ENCODE assay signal across 22 cellular contexts in genomic region chr7:116691664-116692063, GRCh38. TPM values are rescaled to one million over a fixed set of nuclear protein-coding genes. Genes with fewer than 3 reads are reported as not detected.
DNase-seq lines count a peak whose midpoint lies in the region; ATAC-seq, FAIRE-seq and TF ChIP-seq lines count a peak whose summit lies in the region.
"Had no signal": no experiment of that assay in that cellular context is flagged by ENCODE, and none has a peak within 500 bp of the region (broad histone marks: within the 10 kb centered on the region; RNA-seq: fewer than 3 reads in every experiment).

No MANE protein-coding gene starts in this region.

- H3K4me2 ChIP-seq in K562 (ENCODE audit: insufficient read depth, low read length), result no peak overlapping the region

- H3K36me3 ChIP-seq in cardiac muscle cell, result no peaks in the 10 kb centered on the region
- no peaks in the 10 kb centered on the region for H3K36me3 ChIP-seq in right atrium auricular region
- H3K36me3 ChIP-seq in K562 (ENCODE audit: control insufficient read depth, insufficient read depth, low read length), result no peaks in the 10 kb centered on the region
- H3K36me3 ChIP-seq in small intestine (ENCODE audit: control insufficient read depth in 2 of 2, insufficient read depth in 2 of 2, low read length in 2 of 2), result no peaks in the 10 kb centered on the region
- H3K36me3 ChIP-seq: upper lobe of right lung had no signal

- no peaks in the 10 kb centered on the region for H3K9me3 ChIP-seq in cardiac muscle cell (ENCODE audit: low read depth)
- H3K9me3 ChIP-seq in right atrium auricular region, result no peaks in the 10 kb centered on the region
- no peaks in the 10 kb centered on the region for H3K9me3 ChIP-seq in K562 (replicated peaks; ENCODE audit: control insufficient read depth, insufficient read depth, low read depth, low read length)
- no peaks in the 10 kb centered on the region for H3K9me3 ChIP-seq in small intestine (ENCODE audit: control insufficient read depth, low read depth)
- H3K9me3 ChIP-seq: upper lobe of right lung had no signal

- 1% methylated on average over 3 of the region's 3 CpGs for WGBS in K562 (ENCODE audit: insufficient coverage, low coverage, missing lambda C conversion rate)
- WGBS in small intestine, 3 donors, result 81 to 93% (median 83%) methylated on average over 3 of the region's 3 CpGs

- no peak overlapping the region for H2AFZ ChIP-seq in K562 (ENCODE audit: low read depth, low read length)

- no peak for TF ChIP-seq POLR2A in K562 (conservative IDR thresholded peaks at IDR 0.05)

- no peak for TF ChIP-seq CTCF in cardiac muscle cell (IDR thresholded peaks at IDR 0.05; ENCODE audit: low read depth, low read length)
- TF ChIP-seq CTCF in right atrium auricular region (IDR thresholded peaks at IDR 0.05), result no peak
- TF ChIP-seq CTCF in K562 (IDR thresholded peaks at IDR 0.05 in 2 of 3, conservative IDR thresholded peaks at IDR 0.05 in 1 of 3; ENCODE audit: insufficient read depth in 2 of 3, low read depth in 1 of 3, low read length in 3 of 3), result no peak
- no peak for TF ChIP-seq CTCF in D721Med (IDR thresholded peaks at IDR 0.05; ENCODE audit: insufficient read depth, missing control alignments)

- no peaks in the 10 kb centered on the region for H3K9me1 ChIP-seq in K562 (ENCODE audit: control insufficient read depth, insufficient read depth, low read length)

- H3K79me2 ChIP-seq in K562 (ENCODE audit: control insufficient read depth, insufficient read depth, low read length), result no peaks in the 10 kb centered on the region

- FAIRE-seq in K562 (lab: Jason Lieb, UNC), result no peak
- no peak for FAIRE-seq in small intestine (lab: Jason Lieb, UNC)
- FAIRE-seq in D721Med (lab: Jason Lieb, UNC), result no peak
- FAIRE-seq: A204.1, G401.6, GM12892, islet of Langerhans had no signal

- CTCF ChIA-PET in K562 (lab: Yijun Ruan, JAX; ENCODE audit: low intra/inter-chr PET ratio), result no interaction called here

- H4K20me1 ChIP-seq in K562 (replicated peaks; ENCODE audit: control insufficient read depth, insufficient read depth, low read length), result no peaks in the 10 kb centered on the region

- BruUV-seq in K562 (replicated peaks; lab: Mats Ljungman, UMichigan), result no TSS peak

- H3K4me1 ChIP-seq in cardiac muscle cell (ENCODE audit: low read depth) (peaks cover 11% of the 10 kb centered on the region), right atrium auricular region (peaks cover 0 to 10% of the 10 kb centered on the region in 2 donors), K562 (replicated peaks in 1 of 2; ENCODE audit: control insufficient read depth in 2 of 2, insufficient read depth in 2 of 2, low read length in 2 of 2) (no peaks in the 10 kb centered on the region), small intestine (ENCODE audit: control insufficient read depth in 2 of 2, insufficient read depth in 1 of 2, low read depth in 1 of 2, low read length in 1 of 2) (peaks cover 2% of the 10 kb centered on the region in 2 donors)

- ATAC-seq in K562 (peak; percentile 64), HG03460 (IDR thresholded peaks at IDR 0.05; ENCODE audit: unreplicated experiment) (no peak)
- ATAC-seq: activated T-cell treated with anti-CD3 and anti-CD28 coated beads, Interleukin-2, amount 50 U/mL, for 72 hours; stimulated activated memory B cell treated with anti-CD40 and anti-IgM and Interleukin-4, amounts not matched to agents 10 μg/mL and 1 μg/mL and 100 μg/mL, for 72 hours; upper lobe of right lung had no signal

- intact Hi-C loops in K562 (cut with micrococcal nuclease), result no loop called here

- TF ChIP-seq RAD21 in K562 (CRISPR knock-in tag; conservative IDR thresholded peaks at IDR 0.05 in 1 of 2, IDR thresholded peaks at IDR 0.05 in 1 of 2), result no peak

- DNase-seq in cardiac muscle cell (ENCODE audit: low read depth in 1 of 2, low spot score in 1 of 2) (peak; percentile 40 to 47), right atrium auricular region (ENCODE audit: low spot score) (no peak), K562 (ENCODE audit: extremely low read depth in 1 of 4, low spot score in 3 of 4) (no peak), kidney tubule cell (ENCODE audit: low spot score) (peak; percentile 58), small intestine (no peak), cerebellar nuclear complex (lab: John Stamatoyannopoulos, UW) (no peak), D721Med (ENCODE audit: insufficient read length, low spot score) (no peak)
- DNase-seq: activated CD4-positive, alpha-beta memory T cell treated with anti-CD3 and anti-CD28 coated beads for 36 hours; activated T-cell treated with anti-CD3 and anti-CD28 coated beads, Interleukin-2, amount 50 U/mL, for 72 hours; CD4-positive, CD25-positive, alpha-beta regulatory T cell; H9; Kasumi-1; NCI-H1694; NCI-H446 treated with DMSO at 0.1 percent for 48 hours; OCI-M1; upper lobe of right lung had no signal

- H3K27me3 ChIP-seq in cardiac muscle cell, result peaks cover 10% of the 10 kb centered on the region
- no peaks in the 10 kb centered on the region for H3K27me3 ChIP-seq in right atrium auricular region
- peaks cover 0 to 7% of the 10 kb centered on the region in 2 experiments; a peak in 3 of 5 replicates for H3K27me3 ChIP-seq in K562 (ENCODE audit: control insufficient read depth in 2 of 2, insufficient read depth in 2 of 2, low read length in 2 of 2)
- no peaks in the 10 kb centered on the region for H3K27me3 ChIP-seq in small intestine (ENCODE audit: control insufficient read depth in 2 of 2, insufficient read depth in 2 of 2, low read length in 2 of 2)
- H3K27me3 ChIP-seq: upper lobe of right lung had no signal

- in situ Hi-C loops in K562 (cut with MboI), result no loop called here

- no peak for TF ChIP-seq EP300 in K562 (IDR thresholded peaks at IDR 0.05; ENCODE audit: low read length)

- POLR2A ChIA-PET in K562 (lab: Yijun Ruan, JAX), result no interaction called here

- H3K27ac ChIP-seq in cardiac muscle cell (no peak overlapping the region), right atrium auricular region (no peak overlapping the region), K562 (ENCODE audit: extremely low read depth, low read depth, low read length) (no peak overlapping the region), small intestine (ENCODE audit: low read depth in 1 of 2, low read length in 1 of 2) (no peak overlapping the region)
- H3K27ac ChIP-seq: upper lobe of right lung had no signal

- H3K4me3 ChIP-seq in cardiac muscle cell, result no peak overlapping the region
- no peak overlapping the region for H3K4me3 ChIP-seq in right atrium auricular region
- no peak overlapping the region for H3K4me3 ChIP-seq in K562
- H3K4me3 ChIP-seq in small intestine (ENCODE audit: low read depth in 1 of 2, low read length in 2 of 2), result no peak overlapping the region
- H3K4me3 ChIP-seq: upper lobe of right lung had no signal

- H3K9ac ChIP-seq in K562 (ENCODE audit: insufficient read depth in 1 of 2, low read depth in 2 of 2, low read length in 2 of 2), result no peak overlapping the region

TF ChIP-seq in K562, 482 proteins besides CTCF, POLR2A, EP300 and RAD21 (continues in another document):
- TF ChIP-seq ZNF764 (CRISPR knock-in tag; IDR thresholded peaks at IDR 0.05; ENCODE audit: low read depth), result no peak
- no peak for TF ChIP-seq NCOA4 (IDR thresholded peaks at IDR 0.05; ENCODE audit: partially characterized antibody)
- TF ChIP-seq ZNF561 (CRISPR knock-in tag; conservative IDR thresholded peaks at IDR 0.05), result no peak
- no peak for TF ChIP-seq CHD4 (IDR thresholded peaks at IDR 0.05; ENCODE audit: insufficient read depth, insufficient replicate concordance, low read depth, low read length, poor library complexity, severe bottlenecking)
- TF ChIP-seq RBM22 (IDR thresholded peaks at IDR 0.05; ENCODE audit: low read depth, low read length, poor library complexity, severe bottlenecking), result no peak
- peak; percentile 49; the same call in 1 of the 2 replicates for TF ChIP-seq NFE2 (IDR thresholded peaks at IDR 0.05; ENCODE audit: low read depth)
- peak; percentile 90 for TF ChIP-seq PKNOX1 (IDR thresholded peaks at IDR 0.05)
- TF ChIP-seq KLF16 (IDR thresholded peaks at IDR 0.05), result no peak
- TF ChIP-seq HDAC8 (tag; IDR thresholded peaks at IDR 0.05), result no peak
- no peak for TF ChIP-seq SP1 (CRISPR knock-in tag; IDR thresholded peaks at IDR 0.05)
- TF ChIP-seq ZNF79 (CRISPR knock-in tag; IDR thresholded peaks at IDR 0.05; ENCODE audit: low read depth), result no peak

RNA-seq across cellular contexts. Expression of gene MET, which starts 19.7 kb away (rescaled TPM):
- total RNA-seq in cardiac muscle cell, result 0.88 and 1.8 TPM in 2 replicates
- polyA plus RNA-seq in cardiac muscle cell, result 1.9 and 2.6 TPM in 2 replicates
- total RNA-seq in right atrium auricular region, result 10 to 100 TPM; 16.1 to 17.5 TPM
- 0.97 and 1.1 TPM in 2 replicates for total RNA-seq in K562 (2011; cell fraction: chromatin; rRNA removed; ENCODE audit: low replicate concordance)
- 0.66 and 0.83 TPM in 2 replicates for total RNA-seq in K562 (2011; cell fraction: nucleolus; rRNA removed)
- total RNA-seq in K562 (2011; cell fraction: nucleoplasm; rRNA removed), result 1.3 and 1.9 TPM in 2 replicates
- 0.86 and 1.5 TPM in 2 replicates for total RNA-seq in K562 (2014; rRNA removed)
- total RNA-seq in K562 (2014; rRNA removed; fragmentation: Illumina TruSeq; extraction: Trizol), result 0.70 and 0.84 TPM in 2 replicates
- total RNA-seq in K562 (2015; rRNA removed; fragmentation: Illumina TruSeq; extraction: Trizol), result 0.83 and 1.1 TPM in 2 replicates
- total RNA-seq in K562 (2021), result 0.65 and 1.2 TPM in 2 replicates
- polyA plus RNA-seq in K562 (2011; rRNA removed), result 0.22 and 2.4 TPM in 2 replicates
- 0.21 and 0.69 TPM in 2 replicates for polyA plus RNA-seq in K562 (2011; cell fraction: cytosol; rRNA removed)
- polyA plus RNA-seq in K562 (2011; cell fraction: nucleus; rRNA removed), result 0.48 and 0.97 TPM in 2 replicates
- polyA plus RNA-seq in K562 (2012), result 1.5 and 2.0 TPM in 2 replicates
- 1.1 and 1.3 TPM in 2 replicates for polyA plus RNA-seq in K562 (2014; fragmentation: Illumina TruSeq; extraction: Trizol)
- polyA plus RNA-seq in K562 (2014; fragmentation: Nextera tagmentation; extraction: Ambion mirVana), result 1 to 10 TPM; 1.3 to 1.5 TPM
- 0.47 and 0.90 TPM in 2 replicates for polyA plus RNA-seq in K562 (2014; rRNA removed)
- 0.90 and 2.0 TPM in 2 replicates for polyA minus RNA-seq in K562 (2011; rRNA and poly(A)+ RNA removed)
- polyA minus RNA-seq in K562 (2011; cell fraction: cytosol; rRNA and poly(A)+ RNA removed), result 1.0 and 1.3 TPM in 2 replicates
- polyA minus RNA-seq in K562 (2011; cell fraction: nucleus; rRNA and poly(A)+ RNA removed), result 1.3 and 2.2 TPM in 2 replicates
- 10 to 100 TPM in 1 of 3 donors, 1 to 10 TPM in 2; 2.7 to 12.4 (median 4.1) TPM for polyA plus RNA-seq in small intestine
- total RNA-seq: CD4-positive, CD25-positive, alpha-beta regulatory T cell had no signal
- polyA plus RNA-seq: CD4-positive, CD25-positive, alpha-beta regulatory T cell had no signal

Comparison
In these comparisons a context has a peak if more than half of its experiments do, and no peak if none do; other contexts are left out.
1. DNase-seq: peak in cardiac muscle cell (2 of 2) and kidney tubule cell (single experiment); none in right atrium auricular region (single experiment), K562 (0 of 4), small intestine (single experiment), cerebellar nuclear complex (0 of 2) and D721Med (single experiment).